In the genomic region with DNA sequence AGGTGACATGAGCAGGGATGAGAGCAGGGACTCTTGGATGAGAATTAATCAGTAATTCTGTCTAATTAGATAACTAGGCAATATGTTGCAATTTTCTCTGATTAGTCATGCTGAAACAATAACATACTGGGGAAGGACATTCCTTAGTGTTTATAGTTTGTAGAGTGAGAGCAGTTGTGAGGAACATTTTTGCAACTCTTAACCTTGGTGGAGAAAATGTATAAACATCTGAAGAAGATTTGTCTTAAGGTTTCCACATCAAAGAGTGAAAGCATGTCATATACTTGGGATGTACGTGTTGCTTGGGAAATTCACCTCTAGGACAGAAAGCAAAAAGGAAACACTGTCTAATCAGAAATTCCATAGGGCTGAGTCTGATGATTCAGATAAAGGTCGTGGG, we compare ENCODE assay signal across 19 cellular contexts.
"Had no signal": no experiment of that assay in that cellular context is flagged by ENCODE, and none has a peak within 500 bp of the region (broad histone marks: within the 10 kb centered on the region; RNA-seq: fewer than 3 reads in every experiment).

No MANE protein-coding gene starts in this region.

- H3K4me3 ChIP-seq: cardiac muscle cell, right atrium auricular region, skin epidermis, tibial artery, uterus had no signal

- DNase-seq: activated B cell treated with CpG ODN at 0.5 μM for 24 hours; activated CD4-positive, alpha-beta T cell treated with anti-CD3 and anti-CD28 coated beads for 48 hours; activated CD8-positive, alpha-beta memory T cell treated with anti-CD3 and anti-CD28 coated beads, Interleukin-2, amount 50 U/mL, for 4 hours; activated CD8-positive, alpha-beta T cell treated with anti-CD3 and anti-CD28 coated beads, Interleukin-2, amount 10 ng/mL, durations not matched to agents 7 days and 5 days; activated gamma-delta T cell; activated T-cell treated with anti-CD3 and anti-CD28 coated beads, Interleukin-2, amount 50 U/mL, for 72 hours; anterior cingulate cortex; kidney; nucleus accumbens; posterior cingulate gyrus; stimulated activated CD4-positive, alpha-beta T cell treated with anti-CD3 and anti-CD28 coated beads, Interleukin-15, amount 100 ng/mL, for 24 hours; stimulated activated CD4-positive, alpha-beta T cell treated with anti-CD3 and anti-CD28 coated beads, Interleukin-4, amount 100 ng/mL, for 1 hour; stimulated activated naive CD4-positive, alpha-beta T cell; T-helper 2 cell; tibial artery; uterus had no signal

- H3K36me3 ChIP-seq: cardiac muscle cell, right atrium auricular region, tibial artery, uterus had no signal

- H3K27me3 ChIP-seq: cardiac muscle cell, right atrium auricular region, tibial artery, uterus had no signal
